In genomic region chr4:26621366-26621765, GRCh38 we compare ENCODE assay signal across 20 cellular contexts. TPM values are rescaled to one million over a fixed set of nuclear protein-coding genes. Genes with fewer than 3 reads are reported as not detected.
DNase-seq lines count a peak whose midpoint lies in the region; ATAC-seq, FAIRE-seq and TF ChIP-seq lines count a peak whose summit lies in the region.
"Had no signal": no experiment of that assay in that cellular context is flagged by ENCODE, and none has a peak within 500 bp of the region (broad histone marks: within the 10 kb centered on the region; RNA-seq: fewer than 3 reads in every experiment).

No MANE protein-coding gene starts in this region.

- DNase-seq in A549 (ENCODE audit: low read depth in 1 of 2, low spot score in 1 of 2) (no peak), IMR-90 (no peak), K562 (ENCODE audit: extremely low read depth in 1 of 4, low spot score in 3 of 4) (no peak), mesenchymal stem cell (no peak), stomach (no peak)
- DNase-seq: ACHN; BE2C; C1 segment of cervical spinal cord; CD4-positive, alpha-beta memory T cell; CD4-positive, CD25-positive, alpha-beta regulatory T cell; CD8-positive, alpha-beta memory T cell; COR-L47; DMS79 treated with DMSO at 0.1 percent for 48 hours; GF-D8 had no signal

- H3K9me3 ChIP-seq in A549 = no peaks in the 10 kb centered on the region
- H3K9me3 ChIP-seq in IMR-90 (ENCODE audit: control insufficient read depth, insufficient read depth, low read length) = no peaks in the 10 kb centered on the region
- no peaks in the 10 kb centered on the region for H3K9me3 ChIP-seq in K562 (replicated peaks; ENCODE audit: control insufficient read depth, insufficient read depth, low read depth, low read length)
- H3K9me3 ChIP-seq in mesenchymal stem cell (ENCODE audit: control insufficient read depth, low read length) = no peaks in the 10 kb centered on the region
- no peaks in the 10 kb centered on the region for H3K9me3 ChIP-seq in stomach
- H3K9me3 ChIP-seq: BE2C, BLaER1 had no signal

- H3K14ac ChIP-seq in IMR-90 (replicated peaks; ENCODE audit: low read depth, low read length) (no peak overlapping the region), mesenchymal stem cell (ENCODE audit: low read length in 2 of 2) (no peak overlapping the region)

- BruUV-seq in IMR-90 (replicated peaks; lab: Mats Ljungman, UMichigan) (no TSS peak), K562 (replicated peaks; lab: Mats Ljungman, UMichigan) (no TSS peak)

- H4K91ac ChIP-seq in IMR-90 (ENCODE audit: insufficient read depth, low read depth, low read length) = peak overlapping the region; percentile 63; the same call in 1 of the 2 replicates
- H4K91ac ChIP-seq in mesenchymal stem cell (ENCODE audit: low read length) = no peak overlapping the region

- H2AFZ ChIP-seq in IMR-90 (replicated peaks; ENCODE audit: low read length, poor library complexity) (no peak overlapping the region), K562 (ENCODE audit: low read depth, low read length) (no peak overlapping the region), mesenchymal stem cell (ENCODE audit: low read depth, low read length) (no peak overlapping the region)

- H3K79me1 ChIP-seq in IMR-90 (ENCODE audit: low read depth in 1 of 2, low read length in 2 of 2) (peaks cover 6 to 7% of the 10 kb centered on the region in 2 experiments; a peak in 3 of 4 replicates), mesenchymal stem cell (replicated peaks; ENCODE audit: low read length, poor library complexity, severe bottlenecking) (peaks cover 15% of the 10 kb centered on the region)

- H3K4me3 ChIP-seq in A549 = no peak overlapping the region
- no peak overlapping the region for H3K4me3 ChIP-seq in IMR-90 (ENCODE audit: insufficient read depth, low read depth, low read length)
- no peak overlapping the region for H3K4me3 ChIP-seq in K562
- no peak overlapping the region for H3K4me3 ChIP-seq in mesenchymal stem cell (ENCODE audit: insufficient read depth in 1 of 2, low read depth in 1 of 2, low read length in 2 of 2)
- no peak overlapping the region for H3K4me3 ChIP-seq in stomach
- H3K4me3 ChIP-seq: BLaER1 had no signal

- H3K9me1 ChIP-seq in IMR-90 (ENCODE audit: insufficient read depth, low read length) (peaks cover 2% of the 10 kb centered on the region), K562 (ENCODE audit: control insufficient read depth, insufficient read depth, low read length) (no peaks in the 10 kb centered on the region)

- TF ChIP-seq RAD21 in A549 (conservative IDR thresholded peaks at IDR 0.05 in 1 of 2, IDR thresholded peaks at IDR 0.05 in 1 of 2) = no peak
- no peak for TF ChIP-seq RAD21 in IMR-90 (IDR thresholded peaks at IDR 0.05; ENCODE audit: low read length)
- TF ChIP-seq RAD21 in K562 (CRISPR knock-in tag; conservative IDR thresholded peaks at IDR 0.05 in 1 of 2, IDR thresholded peaks at IDR 0.05 in 1 of 2) = no peak

- in situ Hi-C loops in IMR-90 (cut with MboI; ENCODE audit: low sequenced_read_pairs) = no loop called here
- in situ Hi-C loops in K562 (cut with MboI) = no loop called here

- peak overlapping the region; percentile 80; the same call in 1 of the 2 replicates for H2BK20ac ChIP-seq in IMR-90 (ENCODE audit: low read depth, low read length)

- H3K27me3 ChIP-seq in IMR-90 (ENCODE audit: control insufficient read depth, insufficient read depth, low read length) (no peaks in the 10 kb centered on the region), K562 (ENCODE audit: control insufficient read depth in 2 of 2, insufficient read depth in 2 of 2, low read length in 2 of 2) (no peaks in the 10 kb centered on the region), mesenchymal stem cell (ENCODE audit: control insufficient read depth in 1 of 2, insufficient read depth in 1 of 2, low read length in 2 of 2) (no peaks in the 10 kb centered on the region), stomach (no peaks in the 10 kb centered on the region)
- H3K27me3 ChIP-seq: BE2C, BLaER1 had no signal

- peak overlapping the region; percentile 76 for H2BK5ac ChIP-seq in IMR-90 (ENCODE audit: low read depth, low read length, poor library complexity, severe bottlenecking)
- H2BK5ac ChIP-seq in mesenchymal stem cell (ENCODE audit: low read depth, low read length, poor library complexity, severe bottlenecking) = no peak overlapping the region

- H2BK12ac ChIP-seq in mesenchymal stem cell (ENCODE audit: low read length in 2 of 2) = no peak overlapping the region

- H2BK120ac ChIP-seq in IMR-90 (ENCODE audit: low read depth, low read length) (no peak overlapping the region; the same call in 1 of the 2 replicates), mesenchymal stem cell (ENCODE audit: low read depth, low read length) (no peak overlapping the region)

- H4K20me1 ChIP-seq in IMR-90 (ENCODE audit: insufficient read depth, low read length) (no peaks in the 10 kb centered on the region), K562 (replicated peaks; ENCODE audit: control insufficient read depth, insufficient read depth, low read length) (no peaks in the 10 kb centered on the region)
- H4K20me1 ChIP-seq: BLaER1 had no signal

- CTCF ChIA-PET in A549 (lab: Yijun Ruan, JAX) (no interaction called here), IMR-90 (lab: Yijun Ruan, JAX) (no interaction called here), K562 (lab: Yijun Ruan, JAX; ENCODE audit: low intra/inter-chr PET ratio) (no interaction called here)

- H4K5ac ChIP-seq in IMR-90 (ENCODE audit: low read depth, low read length) = no peak overlapping the region

- peak overlapping the region; percentile 98 for H2AK5ac ChIP-seq in IMR-90 (ENCODE audit: low read depth, low read length)
- peak overlapping the region; percentile 47 for H2AK5ac ChIP-seq in mesenchymal stem cell (ENCODE audit: low read length, severe bottlenecking)

- H3K4me1 ChIP-seq in A549 (no peaks in the 10 kb centered on the region), IMR-90 (ENCODE audit: control insufficient read depth, insufficient read depth, low read length) (peaks cover 3% of the 10 kb centered on the region; the same call in 1 of the 2 replicates), K562 (replicated peaks in 1 of 2; ENCODE audit: control insufficient read depth in 2 of 2, insufficient read depth in 2 of 2, low read length in 2 of 2) (peaks cover 5 to 16% of the 10 kb centered on the region in 2 experiments; a peak in 4 of 5 replicates), mesenchymal stem cell (ENCODE audit: control insufficient read depth, insufficient read depth, low read depth, low read length) (no peaks in the 10 kb centered on the region), stomach (peaks cover 0 to 4% (median 0%) of the 10 kb centered on the region in 4 donors)
- H3K4me1 ChIP-seq: BE2C, BLaER1 had no signal

- H3K36me3 ChIP-seq in IMR-90 (ENCODE audit: control insufficient read depth, insufficient read depth, low read length) (no peaks in the 10 kb centered on the region; the same call in 1 of the 2 replicates), K562 (ENCODE audit: control insufficient read depth, insufficient read depth, low read length) (no peaks in the 10 kb centered on the region), mesenchymal stem cell (ENCODE audit: control insufficient read depth in 1 of 2, insufficient read depth in 2 of 2, low read depth in 1 of 2, low read length in 2 of 2) (peaks cover 0 to 54% of the 10 kb centered on the region in 2 experiments), stomach (peaks cover 0 to 9% (median 4%) of the 10 kb centered on the region in 4 donors)
- H3K36me3 ChIP-seq: BE2C, BLaER1 had no signal

- ATAC-seq in A549 (no peak), IMR-90 (ENCODE audit: low read depth) (no peak), K562 (no peak), GM19467 (IDR thresholded peaks at IDR 0.05; ENCODE audit: unreplicated experiment) (no peak), GM21825 (IDR thresholded peaks at IDR 0.05; ENCODE audit: unreplicated experiment) (no peak)

- peak overlapping the region; percentile 69; the same call in 2 of the 3 replicates for H2BK15ac ChIP-seq in IMR-90 (ENCODE audit: low read depth, low read length)
- H2BK15ac ChIP-seq in mesenchymal stem cell (ENCODE audit: low read depth, poor library complexity, severe bottlenecking) = no peak overlapping the region

- POLR2A ChIA-PET in A549 (lab: Yijun Ruan, JAX) = no interaction called here
- POLR2A ChIA-PET in IMR-90 (lab: Charles Lee; ENCODE audit: unreplicated experiment) = no interaction called here
- POLR2A ChIA-PET in K562 (lab: Yijun Ruan, JAX) = no interaction called here

- TF ChIP-seq EP300 in A549 (IDR thresholded peaks at IDR 0.05) (no peak), K562 (IDR thresholded peaks at IDR 0.05; ENCODE audit: low read length) (no peak), stomach (IDR thresholded peaks at IDR 0.05) (no peak)

- H3K23ac ChIP-seq in IMR-90 (ENCODE audit: low read depth, low read length) (no peak overlapping the region), mesenchymal stem cell (ENCODE audit: low read length in 2 of 2) (no peak overlapping the region)

- H3K4ac ChIP-seq in IMR-90 (ENCODE audit: low read depth, low read length) (peak overlapping the region; percentile 78), mesenchymal stem cell (ENCODE audit: low read depth in 1 of 2, low read length in 2 of 2) (no peak overlapping the region)

- 94% methylated on average over 3 of the region's 3 CpGs for WGBS in A549 (ENCODE audit: missing lambda C conversion rate)
- WGBS in IMR-90 (ENCODE audit: extremely low coverage in 2 of 2, insufficient read length in 1 of 2), 2 experiments = no CpG with 5 or more reads among the region's 3 CpGs
- 54% methylated on average over 3 of the region's 3 CpGs for WGBS in K562 (ENCODE audit: insufficient coverage, low coverage, missing lambda C conversion rate)
- WGBS in mesenchymal stem cell = 90% methylated on average over 2 of the region's 3 CpGs
- WGBS in stomach, 5 donors = 77 to 96% (median 95%) methylated on average over 3 of the region's 3 CpGs

- H3K18ac ChIP-seq in IMR-90 (ENCODE audit: low read depth, low read length) (no peak overlapping the region; the same call in 1 of the 2 replicates), mesenchymal stem cell (ENCODE audit: low read depth in 1 of 2, low read length in 2 of 2) (no peak overlapping the region)

- H4K8ac ChIP-seq in IMR-90 (ENCODE audit: low read depth in 2 of 2, low read length in 2 of 2) = no peak overlapping the region
- H4K8ac ChIP-seq in mesenchymal stem cell (ENCODE audit: low read length) = no peak overlapping the region

- no peak overlapping the region for H3K27ac ChIP-seq in A549
- H3K27ac ChIP-seq in IMR-90 (ENCODE audit: insufficient read depth, low read length) = no peak overlapping the region
- H3K27ac ChIP-seq in K562 (ENCODE audit: extremely low read depth, low read depth, low read length) = no peak overlapping the region
- H3K27ac ChIP-seq in mesenchymal stem cell (ENCODE audit: low read length, poor library complexity, severe bottlenecking) = no peak overlapping the region
- H3K27ac ChIP-seq in stomach = no peak overlapping the region
- H3K27ac ChIP-seq: BLaER1 had no signal

- TF ChIP-seq POLR2A in A549 (IDR thresholded peaks at IDR 0.05; ENCODE audit: low read length) = no peak
- TF ChIP-seq POLR2A in IMR-90 (IDR thresholded peaks at IDR 0.05; ENCODE audit: low read depth, low read length) = no peak
- no peak for TF ChIP-seq POLR2A in K562 (conservative IDR thresholded peaks at IDR 0.05)
- no peak for TF ChIP-seq POLR2A in stomach (IDR thresholded peaks at IDR 0.05)

- peak overlapping the region; percentile 89 for H2AK9ac ChIP-seq in IMR-90 (replicated peaks; ENCODE audit: low read depth, low read length, poor library complexity)

- no peak overlapping the region for H3K56ac ChIP-seq in IMR-90 (ENCODE audit: extremely low read depth, insufficient read depth, low read length)

- no peaks in the 10 kb centered on the region for H3K79me2 ChIP-seq in K562 (ENCODE audit: control insufficient read depth, insufficient read depth, low read length)

- intact Hi-C loops in IMR-90 (cut with micrococcal nuclease) = no loop called here
- intact Hi-C loops in K562 (cut with micrococcal nuclease) = no loop called here
- intact Hi-C loops in stomach (cut with DNase I; ENCODE audit: low total_unique reads) = no loop called here

- no peak for FAIRE-seq in A549 (lab: Jason Lieb, UNC)
- no peak for FAIRE-seq in K562 (lab: Jason Lieb, UNC)
- FAIRE-seq: G401.6, GM12891, GM19239 had no signal

- H3K9ac ChIP-seq in IMR-90 (ENCODE audit: low read depth, low read length) (no peak overlapping the region), K562 (ENCODE audit: insufficient read depth in 1 of 2, low read depth in 2 of 2, low read length in 2 of 2) (no peak overlapping the region), mesenchymal stem cell (ENCODE audit: low read length) (no peak overlapping the region)
- H3K9ac ChIP-seq: BLaER1 had no signal

- dilution Hi-C loops in IMR-90 (cut with HindIII; ENCODE audit: low sequenced_read_pairs, unreplicated experiment) = no loop called here

- TF ChIP-seq CTCF in A549 (IDR thresholded peaks at IDR 0.05) (no peak), IMR-90 (conservative IDR thresholded peaks at IDR 0.05; ENCODE audit: low read depth, low read length) (no peak), K562 (IDR thresholded peaks at IDR 0.05 in 2 of 3, conservative IDR thresholded peaks at IDR 0.05 in 1 of 3; ENCODE audit: insufficient read depth in 2 of 3, low read depth in 1 of 3, low read length in 3 of 3) (no peak), stomach (IDR thresholded peaks at IDR 0.05) (no peak)

- no peak overlapping the region for H3K4me2 ChIP-seq in A549
- H3K4me2 ChIP-seq in IMR-90 (ENCODE audit: low read depth, low read length) = no peak overlapping the region
- no peak overlapping the region for H3K4me2 ChIP-seq in K562 (ENCODE audit: insufficient read depth, low read length)
- H3K4me2 ChIP-seq in mesenchymal stem cell (ENCODE audit: low read length, poor library complexity, severe bottlenecking) = no peak overlapping the region
- H3K4me2 ChIP-seq: BLaER1 had no signal

RNA-seq across cellular contexts. Expression of gene TBC1D19, which starts 37.5 kb away (rescaled TPM):
- polyA plus RNA-seq in A549 (2011; rRNA removed) = 9.1 and 11.7 TPM in 2 replicates
- polyA plus RNA-seq in A549 (2012; cell fraction: cytosol; rRNA removed) = 1.6 and 1.8 TPM in 2 replicates
- polyA plus RNA-seq in A549 (2012; cell fraction: nucleus; rRNA removed) = 0.58 and 1.1 TPM in 2 replicates
- 4.1 to 5.4 TPM (median 4.6 TPM) in 3 replicates for polyA plus RNA-seq in A549 (2017; fragmentation: RNase III; extraction: RNeasy Plus Mini Kit Qiagen cat#74134 plus additional on column Dnase treatment)
- polyA minus RNA-seq in A549 (2011; rRNA and poly(A)+ RNA removed) = 5.4 and 6.6 TPM in 2 replicates
- total RNA-seq in IMR-90 (2012; rRNA removed) = 17.6 and 31.4 TPM in 2 replicates
- 6.6 and 9.9 TPM in 2 replicates for polyA plus RNA-seq in IMR-90 (2012; rRNA removed)
- polyA plus RNA-seq in IMR-90 (2012; cell fraction: cytosol; rRNA removed) = 1.8 and 2.3 TPM in 2 replicates
- polyA plus RNA-seq in IMR-90 (2012; cell fraction: nucleus; rRNA removed; ENCODE audit: low replicate concordance) = 1.1 and 8.3 TPM in 2 replicates
- 8.4 and 24.8 TPM in 2 replicates for total RNA-seq in K562 (2011; cell fraction: chromatin; rRNA removed; ENCODE audit: low replicate concordance)
- total RNA-seq in K562 (2011; cell fraction: nucleolus; rRNA removed) = 4.7 and 5.9 TPM in 2 replicates
- total RNA-seq in K562 (2011; cell fraction: nucleoplasm; rRNA removed) = 6.4 and 7.8 TPM in 2 replicates
- total RNA-seq in K562 (2014; rRNA removed) = 2.9 and 3.6 TPM in 2 replicates
- total RNA-seq in K562 (2014; rRNA removed; fragmentation: Illumina TruSeq; extraction: Trizol) = 4.9 and 6.2 TPM in 2 replicates
- 4.9 and 5.6 TPM in 2 replicates for total RNA-seq in K562 (2015; rRNA removed; fragmentation: Illumina TruSeq; extraction: Trizol)
- 3.2 and 3.5 TPM in 2 replicates for total RNA-seq in K562 (2021)
- polyA plus RNA-seq in K562 (2011; rRNA removed) = 3.7 and 4.7 TPM in 2 replicates
- polyA plus RNA-seq in K562 (2011; cell fraction: cytosol; rRNA removed) = 1.1 and 2.6 TPM in 2 replicates
- polyA plus RNA-seq in K562 (2011; cell fraction: nucleus; rRNA removed) = 2.6 and 4.7 TPM in 2 replicates
- polyA plus RNA-seq in K562 (2012) = 1.8 and 3.9 TPM in 2 replicates
- polyA plus RNA-seq in K562 (2014; fragmentation: Illumina TruSeq; extraction: Trizol) = 3.1 and 3.7 TPM in 2 replicates
- 1 to 10 TPM in 1 of 2 experiments, under 1 TPM in 1; 0.73 to 1.1 TPM for polyA plus RNA-seq in K562 (2014; fragmentation: Nextera tagmentation; extraction: Ambion mirVana)
- 2.8 and 4.7 TPM in 2 replicates for polyA plus RNA-seq in K562 (2014; rRNA removed)
- 6.9 and 8.8 TPM in 2 replicates for polyA minus RNA-seq in K562 (2011; rRNA and poly(A)+ RNA removed)
- polyA minus RNA-seq in K562 (2011; cell fraction: cytosol; rRNA and poly(A)+ RNA removed) = 2.2 and 3.5 TPM in 2 replicates
- polyA minus RNA-seq in K562 (2011; cell fraction: nucleus; rRNA and poly(A)+ RNA removed) = 8.5 and 17.3 TPM in 2 replicates
- 8.3 TPM for polyA plus RNA-seq in mesenchymal stem cell (2013, experiment 1 of 2)
- 9.4 TPM for polyA plus RNA-seq in mesenchymal stem cell (2013, experiment 2 of 2)
- total RNA-seq in stomach = 10 to 100 TPM in 2 of 5 donors, 1 to 10 TPM in 3; 3.6 to 57.6 (median 9.9) TPM
- 1 to 10 TPM; 1.4 to 2.7 (median 1.8) TPM for polyA plus RNA-seq in stomach

Comparison
In these comparisons a context has a peak if more than half of its experiments do, and no peak if none do; other contexts are left out.
1. Of the 35 proteins assayed by ChIP-seq in both K562 and A549: peak only in K562: none; only in A549: none; in both: MAFK; in neither: 34.